Comparison of ENCODE assay signal across 24 cellular contexts in genomic region chr7:153640586-153640985, GRCh38.
A peak's percentile ranks its signal among the peaks of the same experiment; 100 is the strongest.
DNase-seq lines count a peak whose midpoint lies in the region; ATAC-seq and TF ChIP-seq lines count a peak whose summit lies in the region.
"Had no signal": no experiment of that assay in that cellular context is flagged by ENCODE, and none has a peak within 500 bp of the region (broad histone marks: within the 10 kb centered on the region; RNA-seq: fewer than 3 reads in every experiment).

No MANE protein-coding gene starts in this region.

- H3K4me3 ChIP-seq in uterus (no peak overlapping the region), PC-9 (no peak overlapping the region)
- H3K4me3 ChIP-seq: BLaER1 treated with 17β-estradiol and CSF1 and Interleukin-3, amounts not matched to agents 10 nM and 100 nM; GM23338; ovary; skin epidermis; stomach; tibial nerve had no signal

- intact Hi-C loops in uterus (cut with DNase I; ENCODE audit: low total_unique reads) = no loop called here
- intact Hi-C loops in PC-9 (cut with micrococcal nuclease; ENCODE audit: unreplicated experiment) = no loop called here

- peak; percentile 91 for ATAC-seq in GM19351 (IDR thresholded peaks at IDR 0.05; ENCODE audit: unreplicated experiment)
- ATAC-seq in HG02759 (IDR thresholded peaks at IDR 0.05; ENCODE audit: unreplicated experiment) = peak; percentile 61
- ATAC-seq in HG03469 (IDR thresholded peaks at IDR 0.05; ENCODE audit: unreplicated experiment) = peak; percentile 92
- ATAC-seq: activated naive CD8-positive, alpha-beta T cell treated with anti-CD3 and anti-CD28 coated beads, Interleukin-2, amount 50 U/mL, for 24 hours; GM23338 had no signal

- DNase-seq in uterus (no peak), DMS53 treated with DMSO at 0.1 percent for 48 hours (lab: John Stamatoyannopoulos, UW; ENCODE audit: unreplicated experiment) (no peak), NCI-H187 (lab: John Stamatoyannopoulos, UW) (no peak), PC-9 (no peak)
- DNase-seq: activated CD4-positive, alpha-beta T cell treated with anti-CD3 and anti-CD28 coated beads for 48 hours; activated naive CD8-positive, alpha-beta T cell treated with anti-CD3 and anti-CD28 coated beads, Interleukin-2, amount 50 U/mL, for 24 hours; activated T-cell treated with anti-CD3 and anti-CD28 coated beads, Interleukin-2, amount 50 U/mL, for 24 hours; cerebellar nuclear complex; Kasumi-1; mammary epithelial cell; MV-4-11; NCI-H146; NCI-H446 treated with DMSO at 0.1 percent for 48 hours; OCI-M1; ovary; stomach had no signal

- no peak overlapping the region for H2AFZ ChIP-seq in PC-9
- H2AFZ ChIP-seq: GM23338 had no signal

- H3K79me2 ChIP-seq in PC-9 (ENCODE audit: low read depth) = no peaks in the 10 kb centered on the region

- TF ChIP-seq CTCF in uterus (IDR thresholded peaks at IDR 0.05) = no peak
- TF ChIP-seq CTCF in PC-9 (conservative IDR thresholded peaks at IDR 0.05) = no peak

- H3K4me2 ChIP-seq in PC-9 = no peak overlapping the region
- H3K4me2 ChIP-seq: BLaER1 treated with 17β-estradiol and CSF1 and Interleukin-3, amounts not matched to agents 10 nM and 100 nM; GM23338 had no signal

- H3K4me1 ChIP-seq in uterus (no peaks in the 10 kb centered on the region), PC-9 (replicated peaks; ENCODE audit: insufficient read depth) (no peaks in the 10 kb centered on the region)
- H3K4me1 ChIP-seq: BLaER1 treated with 17β-estradiol and CSF1 and Interleukin-3, amounts not matched to agents 10 nM and 100 nM; stomach; tibial nerve had no signal

- CTCF ChIA-PET in PC-9 (lab: Charles Lee) = no interaction called here

- POLR2A ChIA-PET in PC-9 (lab: Charles Lee; ENCODE audit: unreplicated experiment) = no interaction called here

- BruUV-seq in PC-9 (replicated peaks; lab: Mats Ljungman, UMichigan) = no TSS peak

- H3K9me3 ChIP-seq in uterus (no peaks in the 10 kb centered on the region), PC-9 (ENCODE audit: insufficient read depth, low read depth) (0 out of 2 replicates have a peak, but pooled peaks cover 5% of the 10 kb centered on the region)
- H3K9me3 ChIP-seq: ovary had no signal

- H3K27ac ChIP-seq in uterus = peak overlapping the region; percentile 70 to 76
- H3K27ac ChIP-seq in PC-9 = no peak overlapping the region
- H3K27ac ChIP-seq: BLaER1 treated with 17β-estradiol and CSF1 and Interleukin-3, amounts not matched to agents 10 nM and 100 nM; ovary; skin epidermis; stomach; tibial nerve; VCaP had no signal

- no peak for TF ChIP-seq POLR2A in uterus (IDR thresholded peaks at IDR 0.05)

- no peaks in the 10 kb centered on the region for H3K27me3 ChIP-seq in uterus
- H3K27me3 ChIP-seq in PC-9 (ENCODE audit: insufficient read depth, low read depth) = peaks cover 24% of the 10 kb centered on the region
- H3K27me3 ChIP-seq: BLaER1 treated with 17β-estradiol and CSF1 and Interleukin-3, amounts not matched to agents 10 nM and 100 nM; ovary; stomach; tibial nerve had no signal

- H3F3A ChIP-seq in PC-9 (ENCODE audit: insufficient read depth, low read depth) = no peaks in the 10 kb centered on the region

- H4K20me1 ChIP-seq in PC-9 (ENCODE audit: insufficient read depth) = no peaks in the 10 kb centered on the region
- H4K20me1 ChIP-seq: BLaER1 treated with 17β-estradiol and CSF1 and Interleukin-3, amounts not matched to agents 10 nM and 100 nM had no signal

- H3K36me3 ChIP-seq in uterus = no peaks in the 10 kb centered on the region
- H3K36me3 ChIP-seq in PC-9 (ENCODE audit: low read depth) = no peaks in the 10 kb centered on the region
- H3K36me3 ChIP-seq: BLaER1 treated with 17β-estradiol and CSF1 and Interleukin-3, amounts not matched to agents 10 nM and 100 nM; ovary; stomach; tibial nerve had no signal

- H3K9me2 ChIP-seq in PC-9 (ENCODE audit: insufficient read depth) = no peaks in the 10 kb centered on the region
